23 cellular contexts compared by ENCODE assay signal in the genomic region with DNA sequence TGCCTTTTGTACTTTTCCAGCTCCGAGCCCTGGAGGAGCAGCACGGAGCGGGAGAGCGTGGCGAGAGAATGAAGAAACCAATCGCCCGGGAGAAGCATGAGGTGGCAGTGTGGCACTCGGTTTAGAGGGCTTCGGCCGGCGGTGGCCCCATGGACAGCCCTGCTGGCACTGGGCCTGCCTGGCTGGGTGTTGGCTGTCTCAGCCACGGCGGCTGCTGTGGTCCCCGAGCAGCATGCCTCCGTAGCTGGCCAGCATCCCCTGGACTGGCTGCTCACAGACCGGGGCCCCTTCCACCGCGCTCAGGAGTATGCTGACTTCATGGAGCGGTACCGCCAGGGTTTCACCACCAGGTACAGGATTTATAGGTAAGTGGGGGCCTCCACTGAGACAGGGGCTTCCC. TPM values are rescaled to one million over a fixed set of nuclear protein-coding genes. Genes with fewer than 3 reads are reported as not detected.
DNase-seq lines count a peak whose midpoint lies in the region; ATAC-seq lines count a peak whose summit lies in the region.
"Had no signal": no experiment of that assay in that cellular context is flagged by ENCODE, and none has a peak within 500 bp of the region (broad histone marks: within the 10 kb centered on the region; RNA-seq: fewer than 3 reads in every experiment).

No MANE protein-coding gene starts in this region.

- peak overlapping the region; percentile 52 for H4K91ac ChIP-seq in mesenchymal stem cell (ENCODE audit: low read length)

- H3K4me2 ChIP-seq in mesenchymal stem cell (ENCODE audit: low read length, poor library complexity, severe bottlenecking), result no peak overlapping the region
- H3K4me2 ChIP-seq: A549, BLaER1 had no signal

- H3K14ac ChIP-seq in mesenchymal stem cell (ENCODE audit: low read length in 2 of 2), result peak overlapping the region in 1 of 2 experiments; percentile 53

- CTCF ChIA-PET in activated CD4-positive, alpha-beta memory T cell treated with anti-CD3 and anti-CD28 coated beads for 36 hours (lab: Charles Lee), result no interaction called here

- no peak overlapping the region for H3K23ac ChIP-seq in mesenchymal stem cell (ENCODE audit: low read length in 2 of 2)

- POLR2A ChIA-PET in activated CD4-positive, alpha-beta memory T cell treated with anti-CD3 and anti-CD28 coated beads for 36 hours (lab: Charles Lee), result no interaction called here

- no peak overlapping the region for H3K4me3 ChIP-seq in mesenchymal stem cell (ENCODE audit: insufficient read depth in 1 of 2, low read depth in 1 of 2, low read length in 2 of 2)
- H3K4me3 ChIP-seq: A549, BLaER1, GM23248, SJCRH30 had no signal

- H3K18ac ChIP-seq in mesenchymal stem cell (ENCODE audit: low read depth in 1 of 2, low read length in 2 of 2), result peak overlapping the region in 1 of 2 experiments; percentile 41

- H2BK120ac ChIP-seq in mesenchymal stem cell (ENCODE audit: low read depth, low read length), result no peak overlapping the region

- WGBS in mesenchymal stem cell, result 95% methylated on average over 20 of the region's 20 CpGs

- DNase-seq in Ammon's horn (ENCODE audit: low spot score), result peak; percentile 76
- DNase-seq in RPMI7951 (ENCODE audit: low read depth), result peak; percentile 22
- peak; percentile 17 to 86 (median 62) for DNase-seq in head of caudate nucleus
- no peak for DNase-seq in mesenchymal stem cell
- no peak for DNase-seq in activated CD4-positive, alpha-beta memory T cell treated with anti-CD3 and anti-CD28 coated beads for 36 hours
- no peak for DNase-seq in mucosa of gallbladder (ENCODE audit: low spot score)
- DNase-seq in stimulated activated naive CD4-positive, alpha-beta T cell treated with Interleukin-2 at 50 U/mL for 16 hours (lab: John Stamatoyannopoulos, UW), result no peak
- DNase-seq: CD4-positive, alpha-beta memory T cell; DMS153; GF-D8; GM23248; KBM-7; NCI-H1105 treated with DMSO at 0.1 percent for 48 hours; NCI-H1694; NCI-H2081 treated with DMSO at 0.1 percent for 48 hours; NCI-H446 treated with DMSO at 0.1 percent for 48 hours; NCI-H748 treated with DMSO at 0.1 percent for 48 hours; RPMI8226; SJCRH30 had no signal

- ATAC-seq in GM19023 (IDR thresholded peaks at IDR 0.05; ENCODE audit: unreplicated experiment), result no peak
- ATAC-seq: HepG2 had no signal

- intact Hi-C loops in head of caudate nucleus (cut with DNase I), result no loop called here
- intact Hi-C loops in activated CD4-positive, alpha-beta memory T cell treated with anti-CD3 and anti-CD28 coated beads for 36 hours (cut with micrococcal nuclease), result no loop called here

- no peak overlapping the region for H2AK5ac ChIP-seq in mesenchymal stem cell (ENCODE audit: low read length, severe bottlenecking)

- no peaks in the 10 kb centered on the region for H3K9me3 Mint-ChIP-seq in activated CD4-positive, alpha-beta memory T cell treated with anti-CD3 and anti-CD28 coated beads for 36 hours

- H2AFZ ChIP-seq in mesenchymal stem cell (ENCODE audit: low read depth, low read length), result no peak overlapping the region
- H2AFZ ChIP-seq: GM23248 had no signal

- no peak overlapping the region for H4K8ac ChIP-seq in mesenchymal stem cell (ENCODE audit: low read length)

- H3K27ac Mint-ChIP-seq in activated CD4-positive, alpha-beta memory T cell treated with anti-CD3 and anti-CD28 coated beads for 36 hours, result no peak overlapping the region
- H3K27ac Mint-ChIP-seq: CD4-positive, alpha-beta memory T cell had no signal

- no peak overlapping the region for H3K4ac ChIP-seq in mesenchymal stem cell (ENCODE audit: low read depth in 1 of 2, low read length in 2 of 2)

- no peaks in the 10 kb centered on the region for H3K9me3 ChIP-seq in mesenchymal stem cell (ENCODE audit: control insufficient read depth, low read length)
- H3K9me3 ChIP-seq: A549, BLaER1, SJCRH30 had no signal

- peaks cover 0 to 16% of the 10 kb centered on the region in 2 experiments for H3K27me3 ChIP-seq in mesenchymal stem cell (ENCODE audit: control insufficient read depth in 1 of 2, insufficient read depth in 1 of 2, low read length in 2 of 2)
- H3K27me3 ChIP-seq: BLaER1, SJCRH30 had no signal

- no peaks in the 10 kb centered on the region for H3K27me3 Mint-ChIP-seq in activated CD4-positive, alpha-beta memory T cell treated with anti-CD3 and anti-CD28 coated beads for 36 hours
- H3K27me3 Mint-ChIP-seq: CD4-positive, alpha-beta memory T cell had no signal

- H3K27ac ChIP-seq in mesenchymal stem cell (ENCODE audit: low read length, poor library complexity, severe bottlenecking), result no peak overlapping the region
- H3K27ac ChIP-seq: A549, BLaER1, GM23248, SJCRH30 had no signal

- H3K4me1 Mint-ChIP-seq in activated CD4-positive, alpha-beta memory T cell treated with anti-CD3 and anti-CD28 coated beads for 36 hours (ENCODE audit: low read depth), result no peaks in the 10 kb centered on the region
- H3K4me1 Mint-ChIP-seq: CD4-positive, alpha-beta memory T cell had no signal

- peak overlapping the region; percentile 15 for H2BK15ac ChIP-seq in mesenchymal stem cell (ENCODE audit: low read depth, poor library complexity, severe bottlenecking)

- no peak overlapping the region for H2BK5ac ChIP-seq in mesenchymal stem cell (ENCODE audit: low read depth, low read length, poor library complexity, severe bottlenecking)

- H3K36me3 Mint-ChIP-seq in activated CD4-positive, alpha-beta memory T cell treated with anti-CD3 and anti-CD28 coated beads for 36 hours, result no peaks in the 10 kb centered on the region
- H3K36me3 Mint-ChIP-seq: CD4-positive, alpha-beta memory T cell had no signal

- no peaks in the 10 kb centered on the region for H3K79me1 ChIP-seq in mesenchymal stem cell (replicated peaks; ENCODE audit: low read length, poor library complexity, severe bottlenecking)

- H3K4me3 Mint-ChIP-seq in activated CD4-positive, alpha-beta memory T cell treated with anti-CD3 and anti-CD28 coated beads for 36 hours, result no peak overlapping the region
- H3K4me3 Mint-ChIP-seq: CD4-positive, alpha-beta memory T cell had no signal

- H3K4me1 ChIP-seq in mesenchymal stem cell (ENCODE audit: control insufficient read depth, insufficient read depth, low read depth, low read length), result peaks cover 8% of the 10 kb centered on the region
- H3K4me1 ChIP-seq: SJCRH30 had no signal

- no peaks in the 10 kb centered on the region for H3K36me3 ChIP-seq in mesenchymal stem cell (ENCODE audit: control insufficient read depth in 1 of 2, insufficient read depth in 2 of 2, low read depth in 1 of 2, low read length in 2 of 2)
- H3K36me3 ChIP-seq: BLaER1, SJCRH30 had no signal

- no peak overlapping the region for H3K9ac ChIP-seq in mesenchymal stem cell (ENCODE audit: low read length)
- H3K9ac ChIP-seq: BLaER1, GM23248 had no signal

- H2BK12ac ChIP-seq in mesenchymal stem cell (ENCODE audit: low read length in 2 of 2), result peak overlapping the region in 1 of 2 experiments; percentile 24

RNA-seq across cellular contexts. Expression of a gene that starts 59.0 kb away (rescaled TPM):
- under 0.01 TPM in 1 of 2 replicates, not detected in the other for total RNA-seq in RPMI7951 (2014; rRNA removed; shearing (Covaris generic))
- 0.44 TPM for polyA plus RNA-seq in mesenchymal stem cell (2013, experiment 1 of 2)
- polyA plus RNA-seq in mesenchymal stem cell (2013, experiment 2 of 2), result 0.34 TPM
- total RNA-seq in activated CD4-positive, alpha-beta memory T cell treated with anti-CD3 and anti-CD28 coated beads for 36 hours, result not detected
- total RNA-seq in mucosa of gallbladder, result 0.46 TPM
- total RNA-seq: CD4-positive, alpha-beta memory T cell; GM23248; SJCRH30 had no signal
- polyA plus RNA-seq: CD4-positive, alpha-beta memory T cell had no signal

Comparison
In these comparisons a context has a peak if more than half of its experiments do, and no peak if none do; other contexts are left out.
1. DNase-seq: peak in Ammon's horn (single experiment), RPMI7951 (single experiment) and head of caudate nucleus (42 of 42); none in mesenchymal stem cell (single experiment), activated CD4-positive, alpha-beta memory T cell treated with anti-CD3 and anti-CD28 coated beads for 36 hours (single experiment), mucosa of gallbladder (single experiment) and stimulated activated naive CD4-positive, alpha-beta T cell treated with Interleukin-2 at 50 U/mL for 16 hours (single experiment).